ENCODE assay signal across 10 cellular contexts in genomic region chr6:41778895-41779294, GRCh38. TPM values are rescaled to one million over a fixed set of nuclear protein-coding genes. Genes with fewer than 3 reads are reported as not detected.
DNase-seq lines count a peak whose midpoint lies in the region; ATAC-seq, FAIRE-seq and TF ChIP-seq lines count a peak whose summit lies in the region.
"Had no signal": no experiment of that assay in that cellular context is flagged by ENCODE, and none has a peak within 500 bp of the region (broad histone marks: within the 10 kb centered on the region; RNA-seq: fewer than 3 reads in every experiment).

No MANE protein-coding gene starts in this region.

- H3K9ac ChIP-seq in OCI-LY1 (ENCODE audit: low read length) (peak overlapping the region; percentile 82), endodermal cell (ENCODE audit: extremely low read depth, low read length, poor library complexity, severe bottlenecking) (peak overlapping the region; percentile 38)

- H3K9me3 ChIP-seq in CD4-positive, alpha-beta memory T cell (ENCODE audit: control insufficient read depth in 1 of 2, low read length in 2 of 2), result no peaks in the 10 kb centered on the region
- no peaks in the 10 kb centered on the region for H3K9me3 ChIP-seq in OCI-LY1 (ENCODE audit: low read length)
- H3K9me3 ChIP-seq in endodermal cell (ENCODE audit: control insufficient read depth, low read length), result no peaks in the 10 kb centered on the region
- no peaks in the 10 kb centered on the region for H3K9me3 ChIP-seq in neutrophil

- POLR2A ChIA-PET in CD4-positive, alpha-beta memory T cell (lab: Charles Lee; ENCODE audit: partially characterized antibody), result interaction anchor here (1.0 to 1.3 kb wide), 2 partner anchors 9 to 13 kb away, joined by 3 to 5 read pairs; partner anchors contain the start of gene TOMM6

- H3K27ac ChIP-seq in CD4-positive, alpha-beta memory T cell (ENCODE audit: low read depth, low read length), result no peak overlapping the region
- no peak overlapping the region for H3K27ac ChIP-seq in OCI-LY1 (ENCODE audit: low read depth, low read length, poor library complexity, severe bottlenecking)
- no peak overlapping the region for H3K27ac ChIP-seq in endodermal cell (ENCODE audit: low read depth, low read length)
- H3K27ac ChIP-seq in neutrophil, result peak overlapping the region; percentile 63

- H3K4me2 ChIP-seq in OCI-LY1 (ENCODE audit: low read length), result peak overlapping the region; percentile 95

- H3K9me2 ChIP-seq in OCI-LY1 (ENCODE audit: low read depth, low read length), result no peaks in the 10 kb centered on the region

- intact Hi-C loops in CD4-positive, alpha-beta memory T cell (cut with micrococcal nuclease), result loop anchor here (1.0 kb wide), 1 partner anchor 8 kb away; the partner anchor contains the start of gene TOMM6

- H3K27me3 Mint-ChIP-seq in CD4-positive, alpha-beta memory T cell, result peaks cover 2 to 3% of the 10 kb centered on the region in 2 donors
- H3K27me3 Mint-ChIP-seq in endodermal cell (ENCODE audit: insufficient read depth), result peaks cover 39% of the 10 kb centered on the region

- no peaks in the 10 kb centered on the region for H4K20me1 ChIP-seq in OCI-LY1 (ENCODE audit: insufficient read depth, low read length)

- peak overlapping the region in 5 of 7 donors; percentile 83 to 93 (median 87) for H3K27ac Mint-ChIP-seq in CD4-positive, alpha-beta memory T cell
- no peak overlapping the region for H3K27ac Mint-ChIP-seq in endodermal cell

- no peak overlapping the region for H2AFZ ChIP-seq in OCI-LY1 (ENCODE audit: low read length)

- H3K4me3 ChIP-seq in CD4-positive, alpha-beta memory T cell (ENCODE audit: low read length in 2 of 2), result peak overlapping the region; percentile 45 to 76
- H3K4me3 ChIP-seq in OCI-LY1 (ENCODE audit: low read depth, low read length, poor library complexity, severe bottlenecking) (peak overlapping the region; percentile 66), endodermal cell (ENCODE audit: low read length) (peak overlapping the region; percentile 94), neutrophil (ENCODE audit: low read depth in 1 of 2, low read length in 1 of 2) (peak overlapping the region; percentile 57 to 80)

- TF ChIP-seq POLR2A in H54 (IDR thresholded peaks at IDR 0.05; ENCODE audit: low read depth, low read length), result no peak

- 53 to 73% methylated on average over 4 to 6 of the region's 6 CpGs for WGBS in endodermal cell (ENCODE audit: insufficient coverage in 1 of 2, insufficient read length in 1 of 2), 2 experiments

- H3K4me1 ChIP-seq in CD4-positive, alpha-beta memory T cell (ENCODE audit: insufficient read depth, low read length), result peaks cover 15% of the 10 kb centered on the region
- peaks cover 13% of the 10 kb centered on the region for H3K4me1 ChIP-seq in OCI-LY1 (ENCODE audit: insufficient read depth, low read length, severe bottlenecking)
- H3K4me1 ChIP-seq in endodermal cell (ENCODE audit: control insufficient read depth, insufficient read depth, low read length), result no peaks in the 10 kb centered on the region
- peaks cover 44 to 54% of the 10 kb centered on the region in 2 experiments for H3K4me1 ChIP-seq in neutrophil (ENCODE audit: control insufficient read depth in 1 of 2, insufficient read depth in 1 of 2, low read depth in 1 of 2, low read length in 1 of 2)

- CTCF ChIA-PET in CD4-positive, alpha-beta memory T cell (lab: Charles Lee; ENCODE audit: partially characterized antibody), result interaction anchor here (0.7 to 4.5 kb wide), 5 partner anchors 8 to 436 kb away, joined by 3 to 28 read pairs (median 4); partner anchors contain the start of genes BYSL, MED20 and TOMM6

- TF ChIP-seq CTCF in OCI-LY1 (IDR thresholded peaks at IDR 0.05; ENCODE audit: low read length), result no peak
- TF ChIP-seq CTCF in endodermal cell (conservative IDR thresholded peaks at IDR 0.05), result no peak
- no peak for TF ChIP-seq CTCF in neutrophil (IDR thresholded peaks at IDR 0.05)

- ATAC-seq in GM18519 (IDR thresholded peaks at IDR 0.05; ENCODE audit: low FRiP score, unreplicated experiment), result no peak

- no peak for DNase-seq in CD4-positive, alpha-beta memory T cell
- no peak for DNase-seq in endodermal cell
- DNase-seq in GM19239 (ENCODE audit: insufficient read length, low spot score), result no peak
- no peak for DNase-seq in H54 (ENCODE audit: insufficient read length, low spot score)
- no peak for DNase-seq in central memory CD4-positive, alpha-beta T cell
- DNase-seq: NCI-H1930 had no signal

- no peaks in the 10 kb centered on the region for H3F3A ChIP-seq in OCI-LY1 (ENCODE audit: insufficient read depth, low read length)

- peak overlapping the region; percentile 84 to 91 (median 87) for H3K4me3 Mint-ChIP-seq in CD4-positive, alpha-beta memory T cell
- H3K4me3 Mint-ChIP-seq in endodermal cell, result peak overlapping the region; percentile 77

- H3K36me3 ChIP-seq in CD4-positive, alpha-beta memory T cell (ENCODE audit: insufficient read depth, low read length), result peaks cover 13% of the 10 kb centered on the region
- H3K36me3 ChIP-seq in OCI-LY1 (ENCODE audit: insufficient read depth, low read length), result peaks cover 6% of the 10 kb centered on the region; the same call in 1 of the 2 replicates
- H3K36me3 ChIP-seq in endodermal cell (ENCODE audit: control insufficient read depth, insufficient read depth, low read length), result peaks cover 24% of the 10 kb centered on the region
- peaks cover 17% of the 10 kb centered on the region for H3K36me3 ChIP-seq in neutrophil

- FAIRE-seq in GM19239 (lab: Jason Lieb, UNC) (no peak), H54 (lab: Jason Lieb, UNC) (no peak)
- FAIRE-seq: GM18507 had no signal

- H3K9me3 Mint-ChIP-seq in CD4-positive, alpha-beta memory T cell, result no peaks in the 10 kb centered on the region
- H3K9me3 Mint-ChIP-seq in endodermal cell, result no peaks in the 10 kb centered on the region

- H3K4me1 Mint-ChIP-seq in CD4-positive, alpha-beta memory T cell, result peaks cover 9 to 27% (median 12%) of the 10 kb centered on the region in 4 donors
- H3K4me1 Mint-ChIP-seq in endodermal cell, result peaks cover 14% of the 10 kb centered on the region

- H3K79me2 ChIP-seq in OCI-LY1 (ENCODE audit: insufficient read depth, low read length), result no peaks in the 10 kb centered on the region

- no peaks in the 10 kb centered on the region for H3K27me3 ChIP-seq in CD4-positive, alpha-beta memory T cell (ENCODE audit: insufficient read depth, low read length)
- H3K27me3 ChIP-seq in OCI-LY1 (ENCODE audit: insufficient read depth, low read length) (0 out of 2 replicates have a peak, but pooled peaks cover 5% of the 10 kb centered on the region), endodermal cell (ENCODE audit: control insufficient read depth, insufficient read depth, low read length, poor library complexity, severe bottlenecking) (peaks cover 30% of the 10 kb centered on the region), neutrophil (no peaks in the 10 kb centered on the region)

- peaks cover 14 to 25% of the 10 kb centered on the region in 2 donors for H3K36me3 Mint-ChIP-seq in CD4-positive, alpha-beta memory T cell
- peaks cover 22% of the 10 kb centered on the region for H3K36me3 Mint-ChIP-seq in endodermal cell (ENCODE audit: low read depth)

RNA-seq across cellular contexts. Expression of gene FRS3, which starts 0.8 kb away (rescaled TPM):
- 1 to 10 TPM; 8.9 to 10.0 TPM for total RNA-seq in CD4-positive, alpha-beta memory T cell
- 1 to 10 TPM; 2.2 to 2.8 TPM for polyA plus RNA-seq in CD4-positive, alpha-beta memory T cell
- 10 to 100 TPM in 1 of 2 donors, 1 to 10 TPM in 1; 7.5 to 12.0 TPM for total RNA-seq in endodermal cell
- 8.3 TPM for polyA plus RNA-seq in endodermal cell (2013, experiment 1 of 2)
- polyA plus RNA-seq in endodermal cell (2013, experiment 2 of 2), result 9.7 TPM

RNA-seq across cellular contexts. Expression of gene PRICKLE4, which starts 1.7 kb away (rescaled TPM):
- not detected for total RNA-seq in CD4-positive, alpha-beta memory T cell
- polyA plus RNA-seq in CD4-positive, alpha-beta memory T cell, result not detected
- total RNA-seq in endodermal cell, result 1 to 10 TPM; 2.6 to 3.6 TPM
- polyA plus RNA-seq in endodermal cell (2013, experiment 1 of 2), result 0.71 TPM
- not detected for polyA plus RNA-seq in endodermal cell (2013, experiment 2 of 2)

RNA-seq across cellular contexts. Expression of gene TOMM6, which starts 8.6 kb away (rescaled TPM):
- 100 to 1,000 TPM; 118 to 126 TPM for total RNA-seq in CD4-positive, alpha-beta memory T cell
- 100 to 1,000 TPM; 301 to 353 TPM for polyA plus RNA-seq in CD4-positive, alpha-beta memory T cell
- total RNA-seq in endodermal cell, result 100 to 1,000 TPM; 207 to 212 TPM
- 298 TPM for polyA plus RNA-seq in endodermal cell (2013, experiment 1 of 2)
- polyA plus RNA-seq in endodermal cell (2013, experiment 2 of 2), result 256 TPM

RNA-seq across cellular contexts. Expression of gene PGC, which starts 31.7 kb away (rescaled TPM):
- total RNA-seq in CD4-positive, alpha-beta memory T cell, result not detected
- not detected for polyA plus RNA-seq in CD4-positive, alpha-beta memory T cell
- not detected for total RNA-seq in endodermal cell
- not detected for polyA plus RNA-seq in endodermal cell (2013, experiment 1 of 2)
- polyA plus RNA-seq in endodermal cell (2013, experiment 2 of 2), result not detected

RNA-seq across cellular contexts. Expression of gene TFEB, which starts 43.5 kb away (rescaled TPM):
- 10 to 100 TPM; 12.2 to 15.7 TPM for total RNA-seq in CD4-positive, alpha-beta memory T cell
- polyA plus RNA-seq in CD4-positive, alpha-beta memory T cell, result 10 to 100 TPM in 1 of 2 donors, 1 to 10 TPM in 1; 8.2 to 17.6 TPM
- under 1 TPM in 1 of 2 donors, not detected in 1; 0.24 TPM for total RNA-seq in endodermal cell
- polyA plus RNA-seq in endodermal cell (2013, experiment 1 of 2), result 1.2 TPM
- 0.99 TPM for polyA plus RNA-seq in endodermal cell (2013, experiment 2 of 2)
